Comparison of ENCODE assay signal across 1 cellular context in the genomic region with DNA sequence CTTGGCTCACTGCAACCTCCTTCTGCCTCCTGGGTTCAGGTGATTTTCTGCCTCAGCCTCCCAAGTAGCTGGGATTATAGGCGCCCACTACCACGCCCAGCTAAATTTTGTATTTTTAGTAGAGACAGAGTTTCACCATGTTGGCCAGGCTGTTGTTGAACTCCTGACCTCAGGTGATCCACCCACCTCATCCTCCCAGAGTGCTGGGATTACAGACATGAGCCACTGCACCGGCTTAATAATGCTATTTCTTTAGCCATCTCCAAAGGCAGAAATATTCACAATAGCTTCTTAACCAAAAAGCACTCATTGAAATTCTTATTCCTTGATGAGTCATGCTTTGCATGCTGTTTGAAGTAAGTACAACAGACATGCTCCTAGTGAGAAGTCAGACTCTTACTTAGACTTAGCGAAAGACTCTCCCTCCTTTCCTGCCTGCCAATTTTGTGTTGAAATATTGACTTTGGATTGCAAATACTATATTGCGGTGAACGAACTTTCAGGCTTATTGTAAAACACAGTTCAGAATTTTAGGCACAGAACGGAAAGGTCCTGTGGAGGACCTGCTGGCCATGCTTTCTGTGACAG.
TF ChIP-seq lines count a peak whose summit lies in the region.

No MANE protein-coding gene starts in this region.

TF ChIP-seq in HepG2, 621 proteins besides CTCF, POLR2A, EP300 and RAD21 (continued from another document and continues in another):
- TF ChIP-seq, protein P1, sequence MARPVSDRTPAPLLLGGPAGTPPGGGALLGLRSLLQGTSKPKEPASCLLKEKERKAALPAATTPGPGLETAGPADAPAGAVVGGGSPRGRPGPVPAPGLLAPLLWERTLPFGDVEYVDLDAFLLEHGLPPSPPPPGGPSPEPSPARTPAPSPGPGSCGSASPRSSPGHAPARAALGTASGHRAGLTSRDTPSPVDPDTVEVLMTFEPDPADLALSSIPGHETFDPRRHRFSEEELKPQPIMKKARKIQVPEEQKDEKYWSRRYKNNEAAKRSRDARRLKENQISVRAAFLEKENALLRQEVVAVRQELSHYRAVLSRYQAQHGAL (CRISPR knock-in tag; IDR thresholded peaks at IDR 0.05; ENCODE audit: not compliant biosample characterization) = no peak
- TF ChIP-seq CCDC6 (CRISPR knock-in tag; IDR thresholded peaks at IDR 0.05) (0 out of 2 replicates have a peak, but pooled peaks have one; percentile 45), ZNF143 (CRISPR knock-in tag; IDR thresholded peaks at IDR 0.05) (no peak), NFE2L1 (CRISPR knock-in tag; IDR thresholded peaks at IDR 0.05; ENCODE audit: borderline replicate concordance) (no peak), ZNF629 (CRISPR knock-in tag; conservative IDR thresholded peaks at IDR 0.05) (peak; percentile 30; the same call in 1 of the 2 replicates), MXD4 (CRISPR knock-in tag; IDR thresholded peaks at IDR 0.05) (no peak), ZMYM4 (CRISPR knock-in tag; IDR thresholded peaks at IDR 0.05) (peak; percentile 78), SP5 (CRISPR knock-in tag; IDR thresholded peaks at IDR 0.05; ENCODE audit: borderline replicate concordance, low read depth) (peak; percentile 67; the same call in 1 of the 2 replicates), MYC (CRISPR knock-in tag; IDR thresholded peaks at IDR 0.05; ENCODE audit: borderline replicate concordance) (no peak), HNRNPH1 (optimal IDR thresholded peaks at IDR 0.05; ENCODE audit: low read depth, low read length) (no peak), NFATC3 (CRISPR knock-in tag; IDR thresholded peaks at IDR 0.05) (no peak), ZNF121 (CRISPR knock-in tag; IDR thresholded peaks at IDR 0.05) (peak; percentile 55; the same call in 1 of the 2 replicates), SOX13 (IDR thresholded peaks at IDR 0.05) (peak; percentile 10; the same call in 1 of the 2 replicates), SOX13 (CRISPR knock-in tag; conservative IDR thresholded peaks at IDR 0.05 in 1 of 2, IDR thresholded peaks at IDR 0.05 in 1 of 2) (peak in 1 of 2 experiments; percentile 71; a peak in 2 of 4 replicates), ATF5 (CRISPR knock-in tag; IDR thresholded peaks at IDR 0.05; ENCODE audit: low read depth) (no peak), KDM5B (CRISPR knock-in tag; IDR thresholded peaks at IDR 0.05; ENCODE audit: borderline replicate concordance) (no peak), ZBED4 (CRISPR knock-in tag; IDR thresholded peaks at IDR 0.05; ENCODE audit: borderline replicate concordance) (no peak), ZNF234 (CRISPR knock-in tag; conservative IDR thresholded peaks at IDR 0.05) (no peak), HNF1A (IDR thresholded peaks at IDR 0.05; ENCODE audit: low read depth) (no peak), HNF1A (CRISPR knock-in tag; IDR thresholded peaks at IDR 0.05; ENCODE audit: borderline replicate concordance) (no peak; the same call in 1 of the 2 replicates), ISL2 (CRISPR knock-in tag; IDR thresholded peaks at IDR 0.05) (peak; percentile 74; the same call in 1 of the 2 replicates)
- TF ChIP-seq, protein P2, sequence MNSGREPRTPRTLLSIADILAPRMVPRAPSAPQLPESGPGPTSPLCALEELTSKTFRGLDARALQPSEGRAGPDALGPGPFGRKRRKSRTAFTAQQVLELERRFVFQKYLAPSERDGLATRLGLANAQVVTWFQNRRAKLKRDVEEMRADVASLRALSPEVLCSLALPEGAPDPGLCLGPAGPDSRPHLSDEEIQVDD (CRISPR knock-in tag; IDR thresholded peaks at IDR 0.05; ENCODE audit: borderline replicate concordance) = no peak
- TF ChIP-seq, protein P3, sequence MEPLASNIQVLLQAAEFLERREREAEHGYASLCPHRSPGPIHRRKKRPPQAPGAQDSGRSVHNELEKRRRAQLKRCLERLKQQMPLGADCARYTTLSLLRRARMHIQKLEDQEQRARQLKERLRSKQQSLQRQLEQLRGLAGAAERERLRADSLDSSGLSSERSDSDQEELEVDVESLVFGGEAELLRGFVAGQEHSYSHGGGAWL (CRISPR knock-in tag; IDR thresholded peaks at IDR 0.05) = no peak
- TF ChIP-seq, protein P4, sequence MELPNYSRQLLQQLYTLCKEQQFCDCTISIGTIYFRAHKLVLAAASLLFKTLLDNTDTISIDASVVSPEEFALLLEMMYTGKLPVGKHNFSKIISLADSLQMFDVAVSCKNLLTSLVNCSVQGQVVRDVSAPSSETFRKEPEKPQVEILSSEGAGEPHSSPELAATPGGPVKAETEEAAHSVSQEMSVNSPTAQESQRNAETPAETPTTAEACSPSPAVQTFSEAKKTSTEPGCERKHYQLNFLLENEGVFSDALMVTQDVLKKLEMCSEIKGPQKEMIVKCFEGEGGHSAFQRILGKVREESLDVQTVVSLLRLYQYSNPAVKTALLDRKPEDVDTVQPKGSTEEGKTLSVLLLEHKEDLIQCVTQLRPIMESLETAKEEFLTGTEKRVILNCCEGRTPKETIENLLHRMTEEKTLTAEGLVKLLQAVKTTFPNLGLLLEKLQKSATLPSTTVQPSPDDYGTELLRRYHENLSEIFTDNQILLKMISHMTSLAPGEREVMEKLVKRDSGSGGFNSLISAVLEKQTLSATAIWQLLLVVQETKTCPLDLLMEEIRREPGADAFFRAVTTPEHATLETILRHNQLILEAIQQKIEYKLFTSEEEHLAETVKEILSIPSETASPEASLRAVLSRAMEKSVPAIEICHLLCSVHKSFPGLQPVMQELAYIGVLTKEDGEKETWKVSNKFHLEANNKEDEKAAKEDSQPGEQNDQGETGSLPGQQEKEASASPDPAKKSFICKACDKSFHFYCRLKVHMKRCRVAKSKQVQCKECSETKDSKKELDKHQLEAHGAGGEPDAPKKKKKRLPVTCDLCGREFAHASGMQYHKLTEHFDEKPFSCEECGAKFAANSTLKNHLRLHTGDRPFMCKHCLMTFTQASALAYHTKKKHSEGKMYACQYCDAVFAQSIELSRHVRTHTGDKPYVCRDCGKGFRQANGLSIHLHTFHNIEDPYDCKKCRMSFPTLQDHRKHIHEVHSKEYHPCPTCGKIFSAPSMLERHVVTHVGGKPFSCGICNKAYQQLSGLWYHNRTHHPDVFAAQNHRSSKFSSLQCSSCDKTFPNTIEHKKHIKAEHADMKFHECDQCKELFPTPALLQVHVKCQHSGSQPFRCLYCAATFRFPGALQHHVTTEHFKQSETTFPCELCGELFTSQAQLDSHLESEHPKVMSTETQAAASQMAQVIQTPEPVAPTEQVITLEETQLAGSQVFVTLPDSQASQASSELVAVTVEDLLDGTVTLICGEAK (IDR thresholded peaks at IDR 0.05) = no peak
- TF ChIP-seq, protein P4 (CRISPR knock-in tag; IDR thresholded peaks at IDR 0.05) = no peak
- TF ChIP-seq, protein P5, sequence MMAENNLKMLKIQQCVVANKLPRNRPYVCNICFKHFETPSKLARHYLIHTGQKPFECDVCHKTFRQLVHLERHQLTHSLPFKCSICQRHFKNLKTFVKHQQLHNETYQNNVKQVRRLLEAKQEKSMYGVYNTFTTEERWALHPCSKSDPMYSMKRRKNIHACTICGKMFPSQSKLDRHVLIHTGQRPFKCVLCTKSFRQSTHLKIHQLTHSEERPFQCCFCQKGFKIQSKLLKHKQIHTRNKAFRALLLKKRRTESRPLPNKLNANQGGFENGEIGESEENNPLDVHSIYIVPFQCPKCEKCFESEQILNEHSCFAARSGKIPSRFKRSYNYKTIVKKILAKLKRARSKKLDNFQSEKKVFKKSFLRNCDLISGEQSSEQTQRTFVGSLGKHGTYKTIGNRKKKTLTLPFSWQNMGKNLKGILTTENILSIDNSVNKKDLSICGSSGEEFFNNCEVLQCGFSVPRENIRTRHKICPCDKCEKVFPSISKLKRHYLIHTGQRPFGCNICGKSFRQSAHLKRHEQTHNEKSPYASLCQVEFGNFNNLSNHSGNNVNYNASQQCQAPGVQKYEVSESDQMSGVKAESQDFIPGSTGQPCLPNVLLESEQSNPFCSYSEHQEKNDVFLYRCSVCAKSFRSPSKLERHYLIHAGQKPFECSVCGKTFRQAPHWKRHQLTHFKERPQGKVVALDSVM (CRISPR knock-in tag; IDR thresholded peaks at IDR 0.05) = no peak
- TF ChIP-seq, protein P6, sequence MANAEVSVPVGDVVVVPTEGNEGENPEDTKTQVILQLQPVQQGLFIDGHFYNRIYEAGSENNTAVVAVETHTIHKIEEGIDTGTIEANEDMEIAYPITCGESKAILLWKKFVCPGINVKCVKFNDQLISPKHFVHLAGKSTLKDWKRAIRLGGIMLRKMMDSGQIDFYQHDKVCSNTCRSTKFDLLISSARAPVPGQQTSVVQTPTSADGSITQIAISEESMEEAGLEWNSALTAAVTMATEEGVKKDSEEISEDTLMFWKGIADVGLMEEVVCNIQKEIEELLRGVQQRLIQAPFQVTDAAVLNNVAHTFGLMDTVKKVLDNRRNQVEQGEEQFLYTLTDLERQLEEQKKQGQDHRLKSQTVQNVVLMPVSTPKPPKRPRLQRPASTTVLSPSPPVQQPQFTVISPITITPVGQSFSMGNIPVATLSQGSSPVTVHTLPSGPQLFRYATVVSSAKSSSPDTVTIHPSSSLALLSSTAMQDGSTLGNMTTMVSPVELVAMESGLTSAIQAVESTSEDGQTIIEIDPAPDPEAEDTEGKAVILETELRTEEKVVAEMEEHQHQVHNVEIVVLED (CRISPR knock-in tag; IDR thresholded peaks at IDR 0.05; ENCODE audit: borderline replicate concordance) = no peak; the same call in 1 of the 2 replicates
